Comparison of ENCODE assay signal across 8 cellular contexts in the genomic region with DNA sequence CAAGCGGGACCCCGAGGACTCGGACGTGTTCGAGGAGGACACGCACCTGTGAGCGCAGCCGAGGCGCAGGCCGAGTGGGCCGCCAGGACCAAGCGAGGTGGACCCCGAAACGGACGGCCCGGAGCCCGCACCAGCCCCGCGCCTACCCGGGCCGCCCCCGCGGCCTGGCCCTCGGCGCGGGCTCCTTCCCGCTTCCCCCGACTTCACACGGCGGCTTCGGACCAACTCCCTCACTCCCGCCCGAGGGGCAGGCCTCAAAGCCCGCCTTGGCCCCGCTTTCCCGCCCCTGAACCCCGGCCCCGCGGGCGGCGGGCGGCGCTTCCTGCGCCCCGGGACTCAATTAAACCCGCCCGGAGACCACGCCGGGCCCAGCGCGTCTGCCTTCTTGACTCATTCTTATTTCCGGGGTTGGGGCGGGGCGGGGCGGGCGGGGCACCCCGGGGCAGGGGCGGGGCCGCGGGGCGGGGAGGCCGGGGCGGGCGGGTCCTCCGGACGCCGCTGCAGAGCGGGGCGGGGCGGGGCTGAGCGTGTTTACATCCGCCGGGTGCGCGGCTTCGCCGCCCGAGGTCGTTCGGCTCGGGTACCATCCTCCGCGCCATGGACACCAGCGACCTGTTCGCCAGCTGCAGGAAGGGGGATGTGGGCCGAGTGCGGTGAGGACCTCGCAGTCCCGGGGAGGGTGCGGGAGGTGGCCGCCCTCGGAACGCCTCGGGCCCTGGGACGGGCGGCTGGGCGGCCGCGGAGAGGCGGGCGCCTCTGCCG. TPM values are rescaled to one million over a fixed set of nuclear protein-coding genes. Genes with fewer than 3 reads are reported as not detected.
DNase-seq lines count a peak whose midpoint lies in the region; ATAC-seq and FAIRE-seq lines count a peak whose summit lies in the region.

ABTB1 (plus strand) TSS at position 524 of the 762 bp plus-strand sequence; CDS start at position 598, 74 bp downstream.

- H3K36me3 ChIP-seq in SJCRH30 = no peaks in the 10 kb centered on the region

- H3K4me3 ChIP-seq in SJCRH30 = peak within 1 kb of the TSS; percentile 75

- DNase-seq in DMS53 (lab: John Stamatoyannopoulos, UW) (peak; percentile 88), LoVo (ENCODE audit: low spot score) (peak; percentile 79), SJCRH30 (peak; percentile 85 to 88), frontal cortex (ENCODE audit: low spot score in 2 of 2) (peak; percentile 94), nucleus accumbens (lab: John Stamatoyannopoulos, UW) (peak in 51 of 56 donors; percentile 21 to 87 (median 68)), superior temporal gyrus (ENCODE audit: extremely low spot score) (peak; percentile 66)
- peak; percentile 76 for DNase-seq in activated gamma-delta T cell treated with anti-CD3 and anti-CD28 coated beads, Interleukin-2, amount 50 U/mL, for 16 hours (ENCODE audit: low read depth)

- FAIRE-seq in frontal cortex (lab: Jason Lieb, UNC) = no peak

- H3K27ac ChIP-seq in SJCRH30 = peak within 1 kb of the TSS; percentile 80

- H3K27me3 ChIP-seq in SJCRH30 = no peaks in the 10 kb centered on the region

- H3K9me3 ChIP-seq in SJCRH30 (replicated peaks) = no peaks in the 10 kb centered on the region

- peak; percentile 66 for ATAC-seq in GM21737 (IDR thresholded peaks at IDR 0.05; ENCODE audit: unreplicated experiment)

- no peaks in the 10 kb centered on the region for H3K4me1 ChIP-seq in SJCRH30

RNA-seq across cellular contexts. Expression of gene ABTB1, which starts in this region (rescaled TPM):
- 5.4 and 6.1 TPM in 2 replicates for total RNA-seq in SJCRH30 (2014; rRNA removed; shearing (Covaris generic))
- total RNA-seq in frontal cortex = 6.5 TPM

Comparison
In these comparisons a context has a peak if more than half of its experiments do, and no peak if none do; other contexts are left out.
1. Peak in every context shown above with its lines: DNase-seq, ATAC-seq, H3K4me3 ChIP-seq and H3K27ac ChIP-seq.